ENCODE assay signal across 18 cellular contexts in the genomic region with DNA sequence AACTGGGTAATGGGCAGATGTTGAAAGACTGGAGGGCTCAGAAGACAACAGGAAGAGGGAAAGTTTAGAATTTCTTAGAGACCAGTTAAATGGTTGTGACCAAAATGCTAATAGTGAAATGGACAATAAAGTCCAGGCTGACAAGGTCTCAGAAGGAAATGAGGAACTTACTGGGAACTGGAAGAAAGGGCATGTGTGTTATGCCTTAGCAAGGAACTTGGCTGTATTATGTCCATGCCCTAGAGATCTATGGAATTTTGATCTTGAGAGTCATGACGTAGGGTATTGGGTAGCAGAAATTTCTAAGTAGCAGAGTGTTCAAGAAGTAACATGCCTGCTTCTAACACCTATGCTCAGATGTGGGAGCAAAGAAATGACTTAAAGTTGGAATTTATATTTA. TPM values are rescaled to one million over a fixed set of nuclear protein-coding genes. Genes with fewer than 3 reads are reported as not detected.
DNase-seq lines count a peak whose midpoint lies in the region; ATAC-seq and TF ChIP-seq lines count a peak whose summit lies in the region.
"Had no signal": no experiment of that assay in that cellular context is flagged by ENCODE, and none has a peak within 500 bp of the region (broad histone marks: within the 10 kb centered on the region; RNA-seq: fewer than 3 reads in every experiment).

No MANE protein-coding gene starts in this region.

- peaks cover 3% of the 10 kb centered on the region for H3K27me3 Mint-ChIP-seq in endothelial cell (ENCODE audit: unreplicated experiment)
- H3K27me3 Mint-ChIP-seq: CD4-positive, CD25-positive, alpha-beta regulatory T cell had no signal

- H3K27ac ChIP-seq in upper lobe of right lung, result no peak overlapping the region

- peak; percentile 68 for ATAC-seq in upper lobe of right lung
- ATAC-seq: CD8-positive, alpha-beta T cell; GM12878; GM23338; HCT116 had no signal

- H3K9me3 Mint-ChIP-seq in endothelial cell (ENCODE audit: unreplicated experiment), result peaks cover 6% of the 10 kb centered on the region
- H3K9me3 Mint-ChIP-seq: CD8-positive, alpha-beta T cell had no signal

- H3K4me1 ChIP-seq in upper lobe of right lung, result no peaks in the 10 kb centered on the region

- H3K4me1 Mint-ChIP-seq in endothelial cell (ENCODE audit: unreplicated experiment), result no peaks in the 10 kb centered on the region
- H3K4me1 Mint-ChIP-seq: CD4-positive, CD25-positive, alpha-beta regulatory T cell; GM23338; H9 had no signal

- in situ Hi-C loops in KBM-7 (cut with MboI; ENCODE audit: low pct_unique_long_range_greater_than_20kb, low sequenced_read_pairs), result no loop called here

- H3K4me3 ChIP-seq in upper lobe of right lung, result no peak overlapping the region
- H3K4me3 ChIP-seq: GM12878, GM23338 had no signal

- no peaks in the 10 kb centered on the region for H3K27me3 ChIP-seq in upper lobe of right lung

- intact Hi-C loops in upper lobe of right lung (cut with DNase I), result no loop called here

- H3K9me3 ChIP-seq in upper lobe of right lung, result no peaks in the 10 kb centered on the region

- peaks cover 11% of the 10 kb centered on the region for H3K36me3 ChIP-seq in upper lobe of right lung

- no peak for TF ChIP-seq CTCF in endothelial cell (IDR thresholded peaks at IDR 0.05; ENCODE audit: unreplicated experiment)
- TF ChIP-seq CTCF in upper lobe of right lung (IDR thresholded peaks at IDR 0.05), result no peak

- DNase-seq in KBM-7, result peak; percentile 7
- no peak for DNase-seq in endothelial cell (ENCODE audit: low spot score)
- DNase-seq in upper lobe of right lung, result no peak
- no peak for DNase-seq in NCI-H2171 treated with DMSO at 0.1 percent for 48 hours (lab: John Stamatoyannopoulos, UW)
- DNase-seq in NCI-H226, result no peak
- DNase-seq in SHP77 treated with DMSO at 0.1 percent for 48 hours (lab: John Stamatoyannopoulos, UW), result no peak
- DNase-seq: C1 segment of cervical spinal cord; Caco-2; CD4-positive, CD25-positive, alpha-beta regulatory T cell; CD8-positive, alpha-beta T cell; DMS 273 treated with DMSO at 0.1 percent for 48 hours; DMS79; EL; GDM1; H9 had no signal

- peak overlapping the region; percentile 29 for H3K4me3 Mint-ChIP-seq in endothelial cell (ENCODE audit: unreplicated experiment)
- H3K4me3 Mint-ChIP-seq: CD4-positive, CD25-positive, alpha-beta regulatory T cell; CD8-positive, alpha-beta T cell; GM23338; H9 had no signal

- H3K27ac Mint-ChIP-seq in endothelial cell (ENCODE audit: unreplicated experiment), result no peak overlapping the region
- H3K27ac Mint-ChIP-seq: CD4-positive, CD25-positive, alpha-beta regulatory T cell; CD8-positive, alpha-beta T cell; GM23338; H9 had no signal

- peaks cover 42% of the 10 kb centered on the region for H3K36me3 Mint-ChIP-seq in endothelial cell (ENCODE audit: low read depth, unreplicated experiment)

RNA-seq across cellular contexts. Expression of a gene that starts 38.0 kb away (rescaled TPM):
- total RNA-seq in endothelial cell (ENCODE audit: unreplicated experiment) (24.8 TPM), upper lobe of right lung (18.6 TPM)

RNA-seq across cellular contexts. Expression of a gene that starts 38.1 kb away (rescaled TPM):
- total RNA-seq in endothelial cell (ENCODE audit: unreplicated experiment) (38.5 TPM), upper lobe of right lung (27.8 TPM)

RNA-seq across cellular contexts. Expression of a gene that starts 41.1 kb away (rescaled TPM):
- total RNA-seq in endothelial cell (ENCODE audit: unreplicated experiment) (24.5 TPM), upper lobe of right lung (12.4 TPM)

RNA-seq across cellular contexts. Expression of a gene that starts 46.5 kb away (rescaled TPM):
- 78.6 TPM for total RNA-seq in endothelial cell (ENCODE audit: unreplicated experiment)
- total RNA-seq in upper lobe of right lung, result 52.5 TPM
